Comparison of ENCODE assay signal across 8 cellular contexts in the genomic region with DNA sequence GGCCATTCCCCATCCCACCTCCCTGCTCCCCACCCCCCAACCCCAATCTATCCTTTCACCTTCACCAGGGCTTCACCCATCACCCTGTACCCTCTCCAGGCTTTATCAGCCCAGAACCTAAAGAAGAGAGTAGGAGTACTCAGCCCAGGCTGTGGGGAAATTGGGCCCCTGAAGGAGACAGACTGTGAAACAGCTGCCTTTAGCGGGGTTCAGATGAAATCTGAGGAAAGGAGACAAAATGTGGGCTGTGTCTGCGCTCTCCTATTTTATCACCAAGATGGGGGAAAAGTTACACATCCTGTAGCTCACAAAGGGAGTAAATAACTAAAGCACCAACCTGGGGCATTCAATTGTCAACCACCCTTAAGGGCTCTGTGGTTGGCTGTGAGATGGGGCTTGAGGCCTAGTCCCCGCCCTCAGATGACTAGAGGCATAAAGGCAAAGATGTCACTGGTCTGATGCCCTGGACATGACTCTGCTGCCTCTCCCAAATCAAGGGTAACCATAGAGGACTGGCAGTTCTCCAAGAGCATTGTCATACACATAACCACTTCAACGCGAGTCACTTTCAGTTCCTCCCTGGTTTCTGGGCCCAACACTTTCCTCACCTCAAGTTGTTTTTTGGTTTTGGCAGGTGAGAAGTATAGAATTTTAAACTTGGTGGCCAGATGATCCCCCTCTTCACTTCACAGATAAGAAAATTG. TPM values are rescaled to one million over a fixed set of nuclear protein-coding genes. Genes with fewer than 3 reads are reported as not detected.
A peak's percentile ranks its signal among the peaks of the same experiment; 100 is the strongest.
DNase-seq lines count a peak whose midpoint lies in the region; ATAC-seq and TF ChIP-seq lines count a peak whose summit lies in the region.

No MANE protein-coding gene starts in this region.

- H3K4me1 Mint-ChIP-seq in neural progenitor cell: peaks cover 11% of the 10 kb centered on the region

- H4K20me1 ChIP-seq in neural progenitor cell (ENCODE audit: low read depth): peaks cover 12% of the 10 kb centered on the region

- H3K27me3 ChIP-seq in neural progenitor cell: no peaks in the 10 kb centered on the region

- peak overlapping the region in 13 of 21 experiments; percentile 2 to 64 (median 33) for H3K27ac ChIP-seq in skin epidermis
- no peak overlapping the region for H3K27ac ChIP-seq in neural progenitor cell

- TF ChIP-seq CTCF in fibroblast of pulmonary artery (IDR thresholded peaks at IDR 0.05; ENCODE audit: low read length, missing control alignments) (no peak), neural progenitor cell (IDR thresholded peaks at IDR 0.05) (no peak)

- DNase-seq in NCI-H460 (ENCODE audit: extremely low read depth, low read depth) (peak; percentile 44), fibroblast of pulmonary artery (ENCODE audit: low read depth) (peak; percentile 76), NCI-H345 treated with DMSO at 0.1 percent for 48 hours (lab: John Stamatoyannopoulos, UW; ENCODE audit: unreplicated experiment) (no peak), neural progenitor cell (ENCODE audit: low spot score) (no peak)
- DNase-seq in activated CD8-positive, alpha-beta memory T cell treated with anti-CD3 and anti-CD28 coated beads, Interleukin-2, amount 50 U/mL, for 48 hours: peak; percentile 74

- H3K4me1 ChIP-seq in neural progenitor cell: no peaks in the 10 kb centered on the region

- no peak overlapping the region for H2AFZ ChIP-seq in neural progenitor cell (replicated peaks)

- no peaks in the 10 kb centered on the region for H3K79me2 ChIP-seq in neural progenitor cell (ENCODE audit: low read depth)

- ATAC-seq in GM18868 (IDR thresholded peaks at IDR 0.05; ENCODE audit: unreplicated experiment): peak; percentile 96
- ATAC-seq in HG02852 (IDR thresholded peaks at IDR 0.05; ENCODE audit: unreplicated experiment): peak; percentile 91

- H3K4me3 Mint-ChIP-seq in neural progenitor cell: no peak overlapping the region

- no peaks in the 10 kb centered on the region for H3K36me3 ChIP-seq in neural progenitor cell

- peaks cover 8% of the 10 kb centered on the region for H3K27me3 Mint-ChIP-seq in neural progenitor cell (ENCODE audit: insufficient read depth, low read depth)

- H3K4me3 ChIP-seq in fibroblast of pulmonary artery (replicated peaks; ENCODE audit: low read depth, low read length) (no peak overlapping the region), skin epidermis (no peak overlapping the region), neural progenitor cell (no peak overlapping the region)

- H3K36me3 Mint-ChIP-seq in neural progenitor cell: peaks cover 28% of the 10 kb centered on the region

- H3K9ac ChIP-seq in neural progenitor cell: no peak overlapping the region

- no peaks in the 10 kb centered on the region for H3K9me3 ChIP-seq in neural progenitor cell (ENCODE audit: low read depth)

- no peak overlapping the region for H3K4me2 ChIP-seq in neural progenitor cell

- H3F3A ChIP-seq in neural progenitor cell (ENCODE audit: low read depth): peaks cover 4% of the 10 kb centered on the region

- no peak overlapping the region for H3K27ac Mint-ChIP-seq in neural progenitor cell

- no peaks in the 10 kb centered on the region for H3K9me3 Mint-ChIP-seq in neural progenitor cell

RNA-seq across cellular contexts. Expression of gene SLC27A3, which starts 30.0 kb away (rescaled TPM):
- total RNA-seq in NCI-H460 (2014; rRNA removed; shearing (Covaris generic)): 0.69 and 1.2 TPM in 2 replicates
- polyA plus RNA-seq in NCI-H460 (2014; cell fraction: nucleus; rRNA removed): 1.8 and 8.1 TPM in 2 replicates
- 8.2 and 10.1 TPM in 2 replicates for total RNA-seq in neural progenitor cell (ENCODE audit: low replicate concordance)

Comparison
In these comparisons a context has a peak if more than half of its experiments do, and no peak if none do; other contexts are left out.
1. DNase-seq: peak in NCI-H460 (single experiment), activated CD8-positive, alpha-beta memory T cell treated with anti-CD3 and anti-CD28 coated beads, Interleukin-2, amount 50 U/mL, for 48 hours (single experiment) and fibroblast of pulmonary artery (single experiment); none in NCI-H345 treated with DMSO at 0.1 percent for 48 hours (single experiment) and neural progenitor cell (single experiment).